ENCODE assay signal across 1 cellular context in the genomic region with DNA sequence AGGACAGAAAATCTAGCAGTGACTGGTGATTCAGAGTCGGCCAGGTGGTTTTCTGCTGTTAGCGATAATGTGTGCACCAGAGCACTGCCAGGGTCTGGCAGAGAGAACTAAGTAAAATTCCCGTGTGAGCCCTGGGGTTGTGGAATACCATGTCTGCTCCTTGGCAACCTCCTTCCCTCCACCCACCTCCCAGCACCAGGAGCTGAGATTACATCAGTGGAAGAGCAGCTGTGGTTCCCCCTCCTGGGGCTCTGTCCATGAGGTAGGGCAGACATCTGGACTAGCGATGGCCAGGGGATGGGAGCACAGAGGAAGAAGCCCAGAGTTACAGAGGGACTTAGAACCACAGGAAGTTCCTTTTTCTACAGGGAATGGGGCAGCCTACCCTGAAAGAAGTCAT.
TF ChIP-seq lines count a peak whose summit lies in the region.

No MANE protein-coding gene starts in this region.

TF ChIP-seq in GM23338, 12 proteins besides CTCF, POLR2A, EP300 and RAD21 (continued from another document):
- TF ChIP-seq, protein P1, sequence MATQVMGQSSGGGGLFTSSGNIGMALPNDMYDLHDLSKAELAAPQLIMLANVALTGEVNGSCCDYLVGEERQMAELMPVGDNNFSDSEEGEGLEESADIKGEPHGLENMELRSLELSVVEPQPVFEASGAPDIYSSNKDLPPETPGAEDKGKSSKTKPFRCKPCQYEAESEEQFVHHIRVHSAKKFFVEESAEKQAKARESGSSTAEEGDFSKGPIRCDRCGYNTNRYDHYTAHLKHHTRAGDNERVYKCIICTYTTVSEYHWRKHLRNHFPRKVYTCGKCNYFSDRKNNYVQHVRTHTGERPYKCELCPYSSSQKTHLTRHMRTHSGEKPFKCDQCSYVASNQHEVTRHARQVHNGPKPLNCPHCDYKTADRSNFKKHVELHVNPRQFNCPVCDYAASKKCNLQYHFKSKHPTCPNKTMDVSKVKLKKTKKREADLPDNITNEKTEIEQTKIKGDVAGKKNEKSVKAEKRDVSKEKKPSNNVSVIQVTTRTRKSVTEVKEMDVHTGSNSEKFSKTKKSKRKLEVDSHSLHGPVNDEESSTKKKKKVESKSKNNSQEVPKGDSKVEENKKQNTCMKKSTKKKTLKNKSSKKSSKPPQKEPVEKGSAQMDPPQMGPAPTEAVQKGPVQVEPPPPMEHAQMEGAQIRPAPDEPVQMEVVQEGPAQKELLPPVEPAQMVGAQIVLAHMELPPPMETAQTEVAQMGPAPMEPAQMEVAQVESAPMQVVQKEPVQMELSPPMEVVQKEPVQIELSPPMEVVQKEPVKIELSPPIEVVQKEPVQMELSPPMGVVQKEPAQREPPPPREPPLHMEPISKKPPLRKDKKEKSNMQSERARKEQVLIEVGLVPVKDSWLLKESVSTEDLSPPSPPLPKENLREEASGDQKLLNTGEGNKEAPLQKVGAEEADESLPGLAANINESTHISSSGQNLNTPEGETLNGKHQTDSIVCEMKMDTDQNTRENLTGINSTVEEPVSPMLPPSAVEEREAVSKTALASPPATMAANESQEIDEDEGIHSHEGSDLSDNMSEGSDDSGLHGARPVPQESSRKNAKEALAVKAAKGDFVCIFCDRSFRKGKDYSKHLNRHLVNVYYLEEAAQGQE (IDR thresholded peaks at IDR 0.05; ENCODE audit: unreplicated experiment): no peak
- TF ChIP-seq CREB1 (CRISPR knock-in tag; IDR thresholded peaks at IDR 0.05; ENCODE audit: low read depth) (no peak), ZNF114 (CRISPR knock-in tag; IDR thresholded peaks at IDR 0.05) (no peak), POLR2AphosphoS5 (IDR thresholded peaks at IDR 0.05; ENCODE audit: low read depth) (no peak)
- TF ChIP-seq, protein P2, sequence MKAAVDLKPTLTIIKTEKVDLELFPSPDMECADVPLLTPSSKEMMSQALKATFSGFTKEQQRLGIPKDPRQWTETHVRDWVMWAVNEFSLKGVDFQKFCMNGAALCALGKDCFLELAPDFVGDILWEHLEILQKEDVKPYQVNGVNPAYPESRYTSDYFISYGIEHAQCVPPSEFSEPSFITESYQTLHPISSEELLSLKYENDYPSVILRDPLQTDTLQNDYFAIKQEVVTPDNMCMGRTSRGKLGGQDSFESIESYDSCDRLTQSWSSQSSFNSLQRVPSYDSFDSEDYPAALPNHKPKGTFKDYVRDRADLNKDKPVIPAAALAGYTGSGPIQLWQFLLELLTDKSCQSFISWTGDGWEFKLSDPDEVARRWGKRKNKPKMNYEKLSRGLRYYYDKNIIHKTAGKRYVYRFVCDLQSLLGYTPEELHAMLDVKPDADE (IDR thresholded peaks at IDR 0.05): no peak
TF ChIP-seq in GM23338: peak in this region for 0.
